Comparison of ENCODE assay signal across 1 cellular context in the genomic region with DNA sequence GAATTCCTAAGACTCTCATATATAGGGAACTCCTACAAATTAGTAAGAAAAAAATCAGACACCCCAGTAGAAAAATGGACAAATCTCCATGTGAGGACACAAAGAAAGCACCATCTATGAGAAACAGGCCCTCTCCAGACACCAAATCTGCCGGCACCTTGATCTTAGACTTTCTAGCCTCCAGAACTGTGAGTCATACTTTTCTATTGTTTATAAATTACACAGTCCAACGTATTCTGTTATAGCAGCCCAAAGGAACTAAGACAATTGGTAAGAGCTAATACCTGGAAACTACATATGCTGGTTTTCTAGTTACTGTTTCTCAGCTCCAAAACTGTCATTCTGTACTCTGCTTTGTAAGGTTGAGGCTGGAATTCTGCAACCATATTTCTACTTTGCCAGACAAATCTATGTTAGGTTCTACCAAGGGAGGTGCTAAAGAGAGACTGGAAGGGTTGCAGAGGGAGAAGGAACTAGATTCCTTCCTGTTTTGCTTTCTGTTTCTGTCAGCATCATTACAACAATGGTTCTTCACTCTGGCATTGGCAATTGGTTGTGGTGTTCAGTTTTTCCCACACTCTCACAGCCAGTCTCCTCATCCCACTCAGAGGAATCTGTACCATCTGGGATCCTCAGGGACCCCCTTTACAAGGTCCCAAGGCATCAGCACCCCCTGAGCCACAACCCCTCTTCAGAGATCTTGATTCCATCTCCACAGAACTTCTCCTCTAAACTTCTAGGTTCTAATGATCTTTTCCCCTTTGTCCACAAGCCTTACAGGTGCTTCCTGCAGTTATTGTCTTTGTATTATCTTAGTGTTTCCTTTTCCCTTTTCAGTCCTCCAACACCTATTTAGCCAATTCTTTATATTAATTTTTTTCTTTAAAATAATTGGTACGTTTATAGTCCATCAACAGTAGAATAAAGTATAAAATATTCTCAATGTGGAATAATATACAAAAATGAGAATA.
TF ChIP-seq lines count a peak whose summit lies in the region.

No MANE protein-coding gene starts in this region.

TF ChIP-seq in SK-N-SH, 30 proteins besides CTCF, POLR2A, EP300 and RAD21 (continued from another document):
- TF ChIP-seq, protein P1, sequence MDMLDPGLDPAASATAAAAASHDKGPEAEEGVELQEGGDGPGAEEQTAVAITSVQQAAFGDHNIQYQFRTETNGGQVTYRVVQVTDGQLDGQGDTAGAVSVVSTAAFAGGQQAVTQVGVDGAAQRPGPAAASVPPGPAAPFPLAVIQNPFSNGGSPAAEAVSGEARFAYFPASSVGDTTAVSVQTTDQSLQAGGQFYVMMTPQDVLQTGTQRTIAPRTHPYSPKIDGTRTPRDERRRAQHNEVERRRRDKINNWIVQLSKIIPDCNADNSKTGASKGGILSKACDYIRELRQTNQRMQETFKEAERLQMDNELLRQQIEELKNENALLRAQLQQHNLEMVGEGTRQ (IDR thresholded peaks at IDR 0.05; ENCODE audit: borderline replicate concordance, low read depth, low read length): no peak
- TF ChIP-seq GABPA (IDR thresholded peaks at IDR 0.05; ENCODE audit: low read depth) (no peak), GATA2 (CRISPR knock-in tag; IDR thresholded peaks at IDR 0.05) (no peak)
- TF ChIP-seq, protein P2, sequence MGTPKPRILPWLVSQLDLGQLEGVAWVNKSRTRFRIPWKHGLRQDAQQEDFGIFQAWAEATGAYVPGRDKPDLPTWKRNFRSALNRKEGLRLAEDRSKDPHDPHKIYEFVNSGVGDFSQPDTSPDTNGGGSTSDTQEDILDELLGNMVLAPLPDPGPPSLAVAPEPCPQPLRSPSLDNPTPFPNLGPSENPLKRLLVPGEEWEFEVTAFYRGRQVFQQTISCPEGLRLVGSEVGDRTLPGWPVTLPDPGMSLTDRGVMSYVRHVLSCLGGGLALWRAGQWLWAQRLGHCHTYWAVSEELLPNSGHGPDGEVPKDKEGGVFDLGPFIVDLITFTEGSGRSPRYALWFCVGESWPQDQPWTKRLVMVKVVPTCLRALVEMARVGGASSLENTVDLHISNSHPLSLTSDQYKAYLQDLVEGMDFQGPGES (IDR thresholded peaks at IDR 0.05; ENCODE audit: low read depth, low read length): no peak
